Comparison of ENCODE assay signal across 16 cellular contexts in the genomic region with DNA sequence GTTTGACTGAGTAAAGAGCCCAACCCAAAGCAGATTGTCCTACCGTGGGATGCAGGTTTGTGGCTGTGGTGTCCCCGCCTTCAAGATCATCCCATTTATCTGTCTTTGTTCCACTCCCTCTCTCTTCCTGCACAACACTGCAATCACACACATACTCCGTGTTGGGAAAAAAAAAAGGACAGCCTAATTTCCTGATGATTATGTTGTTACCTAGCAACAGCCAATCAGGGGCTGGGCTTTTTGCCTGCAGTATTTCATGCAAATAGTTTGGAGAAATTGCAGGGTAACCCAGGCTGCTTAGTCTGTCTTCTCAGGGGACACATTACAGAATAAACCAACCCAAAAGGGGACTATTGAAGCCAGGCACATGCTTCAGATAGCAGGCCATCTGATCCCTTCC. TPM values are rescaled to one million over a fixed set of nuclear protein-coding genes. Genes with fewer than 3 reads are reported as not detected.
DNase-seq lines count a peak whose midpoint lies in the region; ATAC-seq and TF ChIP-seq lines count a peak whose summit lies in the region.
"Had no signal": no experiment of that assay in that cellular context is flagged by ENCODE, and none has a peak within 500 bp of the region (broad histone marks: within the 10 kb centered on the region; RNA-seq: fewer than 3 reads in every experiment).

No MANE protein-coding gene starts in this region.

- no peak overlapping the region for H3K18ac ChIP-seq in mesendoderm (ENCODE audit: low read length)

- no peak overlapping the region for H3K27ac ChIP-seq in mesendoderm (ENCODE audit: low read depth, low read length)
- no peak overlapping the region for H3K27ac ChIP-seq in CD8-positive, alpha-beta T cell (ENCODE audit: low read depth, low read length)
- H3K27ac ChIP-seq: BLaER1 had no signal

- H3K27me3 Mint-ChIP-seq in CD8-positive, alpha-beta T cell (ENCODE audit: low read depth): peaks cover 15% of the 10 kb centered on the region

- POLR2A ChIA-PET in CD8-positive, alpha-beta T cell (lab: Charles Lee): no interaction called here

- DNase-seq in DMS79 treated with DMSO at 0.1 percent for 48 hours (lab: John Stamatoyannopoulos, UW) (peak; percentile 67), NCI-H1436 (lab: John Stamatoyannopoulos, UW) (peak; percentile 75), choroid plexus epithelial cell (ENCODE audit: low read depth) (peak; percentile 64), mesendoderm (peak; percentile 53), NOMO-1 treated with DMSO at 0.1 percent for 48 hours (lab: John Stamatoyannopoulos, UW; ENCODE audit: unreplicated experiment) (no peak), NCI-H82 treated with DMSO at 0.1 percent for 48 hours (lab: John Stamatoyannopoulos, UW; ENCODE audit: unreplicated experiment) (no peak), omental fat pad (ENCODE audit: low spot score) (no peak)
- DNase-seq in CD8-positive, alpha-beta T cell: no peak
- DNase-seq: activated CD4-positive, CD25-positive, alpha-beta regulatory T cell; activated naive CD8-positive, alpha-beta T cell treated with anti-CD3 and anti-CD28 coated beads for 36 hours; left colon; naive thymus-derived CD4-positive, alpha-beta T cell; NCI-H524; right cardiac atrium; stimulated activated CD4-positive, alpha-beta T cell treated with anti-CD3 and anti-CD28 coated beads, Interleukin-2, amount 100 ng/mL, for 24 hours had no signal

- CTCF ChIA-PET in CD8-positive, alpha-beta T cell (lab: Charles Lee): no interaction called here

- H2BK120ac ChIP-seq in mesendoderm (ENCODE audit: low read depth, low read length): no peak overlapping the region

- H3K36me3 Mint-ChIP-seq in CD8-positive, alpha-beta T cell: no peaks in the 10 kb centered on the region
- H3K36me3 Mint-ChIP-seq: activated naive CD8-positive, alpha-beta T cell treated with anti-CD3 and anti-CD28 coated beads for 36 hours; naive thymus-derived CD4-positive, alpha-beta T cell had no signal

- H3K4me3 Mint-ChIP-seq in CD8-positive, alpha-beta T cell: no peak overlapping the region
- H3K4me3 Mint-ChIP-seq: activated naive CD8-positive, alpha-beta T cell treated with anti-CD3 and anti-CD28 coated beads for 36 hours; naive thymus-derived CD4-positive, alpha-beta T cell had no signal

- no peaks in the 10 kb centered on the region for H3K9me3 ChIP-seq in CD8-positive, alpha-beta T cell (ENCODE audit: low read length)
- H3K9me3 ChIP-seq: BLaER1 had no signal

- TF ChIP-seq CTCF in choroid plexus epithelial cell (conservative IDR thresholded peaks at IDR 0.05; ENCODE audit: low read depth, low read length) (no peak), omental fat pad (IDR thresholded peaks at IDR 0.05) (no peak)
- TF ChIP-seq CTCF in CD8-positive, alpha-beta T cell (IDR thresholded peaks at IDR 0.05): no peak

- H3K9ac ChIP-seq in mesendoderm (ENCODE audit: low read length): no peak overlapping the region
- H3K9ac ChIP-seq: BLaER1 had no signal

- no peaks in the 10 kb centered on the region for H3K36me3 ChIP-seq in mesendoderm (ENCODE audit: control insufficient read depth, insufficient read depth, low read length)
- H3K36me3 ChIP-seq in CD8-positive, alpha-beta T cell (ENCODE audit: insufficient read depth, low read length): no peaks in the 10 kb centered on the region
- H3K36me3 ChIP-seq: BLaER1 had no signal

- no peak overlapping the region for H2AK5ac ChIP-seq in mesendoderm (ENCODE audit: low read length)

- no peak overlapping the region for H3K56ac ChIP-seq in mesendoderm (ENCODE audit: low read length)

- no peak overlapping the region for H4K8ac ChIP-seq in mesendoderm (ENCODE audit: low read depth, low read length)

- no CpG with 5 or more reads among the region's 3 CpGs for WGBS in mesendoderm (ENCODE audit: extremely low coverage, insufficient coverage, low lambda C conversion rate)

- peaks cover 5% of the 10 kb centered on the region for H3K4me1 Mint-ChIP-seq in CD8-positive, alpha-beta T cell (ENCODE audit: low read depth)

- H3K79me2 ChIP-seq in mesendoderm (ENCODE audit: control insufficient read depth, insufficient read depth, low read length): no peaks in the 10 kb centered on the region

- no peak overlapping the region for H3K23ac ChIP-seq in mesendoderm (ENCODE audit: low read length)

- no peak overlapping the region for H3K4me3 ChIP-seq in choroid plexus epithelial cell (ENCODE audit: low read depth, low read length)
- H3K4me3 ChIP-seq in mesendoderm (ENCODE audit: low read length): no peak overlapping the region
- no peak overlapping the region for H3K4me3 ChIP-seq in CD8-positive, alpha-beta T cell (ENCODE audit: low read depth, low read length)
- H3K4me3 ChIP-seq: BLaER1 had no signal

- H3K4me2 ChIP-seq in mesendoderm (ENCODE audit: low read length): no peak overlapping the region
- H3K4me2 ChIP-seq: BLaER1 had no signal

- no peak overlapping the region for H4K5ac ChIP-seq in mesendoderm (ENCODE audit: low read length)

- intact Hi-C loops in CD8-positive, alpha-beta T cell (cut with DNase I, micrococcal nuclease): no loop called here

- H3K9me3 Mint-ChIP-seq in CD8-positive, alpha-beta T cell: no peaks in the 10 kb centered on the region
- H3K9me3 Mint-ChIP-seq: activated naive CD8-positive, alpha-beta T cell treated with anti-CD3 and anti-CD28 coated beads for 36 hours had no signal

- H3K4me1 ChIP-seq in mesendoderm (ENCODE audit: control insufficient read depth, low read depth, low read length): peaks cover 9% of the 10 kb centered on the region
- H3K4me1 ChIP-seq in CD8-positive, alpha-beta T cell (ENCODE audit: insufficient read depth, low read length): no peaks in the 10 kb centered on the region
- H3K4me1 ChIP-seq: BLaER1 had no signal

- no peak for ATAC-seq in CD8-positive, alpha-beta T cell
- no peak for ATAC-seq in omental fat pad (ENCODE audit: low FRiP score)
- ATAC-seq: left colon; naive thymus-derived CD4-positive, alpha-beta T cell; right cardiac atrium had no signal

- H3K27ac Mint-ChIP-seq in CD8-positive, alpha-beta T cell: no peak overlapping the region
- H3K27ac Mint-ChIP-seq: activated naive CD8-positive, alpha-beta T cell treated with anti-CD3 and anti-CD28 coated beads for 36 hours; naive thymus-derived CD4-positive, alpha-beta T cell had no signal

- H3K4ac ChIP-seq in mesendoderm (ENCODE audit: low read depth, low read length): no peak overlapping the region

- no peaks in the 10 kb centered on the region for H3K79me1 ChIP-seq in mesendoderm (ENCODE audit: low read length)

- H2BK5ac ChIP-seq in mesendoderm (ENCODE audit: low read length): no peak overlapping the region

- H2BK15ac ChIP-seq in mesendoderm (replicated peaks; ENCODE audit: low read depth): no peak overlapping the region

- no peaks in the 10 kb centered on the region for H3K27me3 ChIP-seq in mesendoderm (ENCODE audit: insufficient read depth, low read length, poor library complexity)
- H3K27me3 ChIP-seq in CD8-positive, alpha-beta T cell (ENCODE audit: insufficient read depth, low read length): no peaks in the 10 kb centered on the region
- H3K27me3 ChIP-seq: BLaER1 had no signal

RNA-seq across cellular contexts. Expression of a gene that starts 38.3 kb away (rescaled TPM):
- 4.1 TPM for polyA plus RNA-seq in mesendoderm (2013, experiment 1 of 2)
- polyA plus RNA-seq in mesendoderm (2013, experiment 2 of 2): 4.4 TPM
- total RNA-seq in CD8-positive, alpha-beta T cell: 10 to 100 TPM; 39.7 to 40.4 TPM
- 100 to 1,000 TPM; 109 to 214 (median 150) TPM for total RNA-seq in omental fat pad

Comparison
In these comparisons a context has a peak if more than half of its experiments do, and no peak if none do; other contexts are left out.
1. DNase-seq: peak in DMS79 treated with DMSO at 0.1 percent for 48 hours (single experiment), NCI-H1436 (single experiment), choroid plexus epithelial cell (single experiment) and mesendoderm (single experiment); none in CD8-positive, alpha-beta T cell (0 of 7), NOMO-1 treated with DMSO at 0.1 percent for 48 hours (single experiment), NCI-H82 treated with DMSO at 0.1 percent for 48 hours (single experiment) and omental fat pad (single experiment).